Comparison of ENCODE assay signal across 11 cellular contexts in genomic region chr6:108684809-108685329, GRCh38.
DNase-seq lines count a peak whose midpoint lies in the region; ATAC-seq and TF ChIP-seq lines count a peak whose summit lies in the region.
"Had no signal": no experiment of that assay in that cellular context is flagged by ENCODE, and none has a peak within 500 bp of the region (broad histone marks: within the 10 kb centered on the region; RNA-seq: fewer than 3 reads in every experiment).

No MANE protein-coding gene starts in this region.

- no peaks in the 10 kb centered on the region for H3K9me3 Mint-ChIP-seq in activated naive CD8-positive, alpha-beta T cell (ENCODE audit: low read depth)
- H3K9me3 Mint-ChIP-seq in activated naive CD8-positive, alpha-beta T cell treated with anti-CD3 and anti-CD28 coated beads for 36 hours: no peaks in the 10 kb centered on the region
- no peaks in the 10 kb centered on the region for H3K9me3 Mint-ChIP-seq in immature natural killer cell
- H3K9me3 Mint-ChIP-seq in glutamatergic neuron (ENCODE audit: unreplicated experiment): no peaks in the 10 kb centered on the region

- H3K4me3 ChIP-seq in RWPE2 (ENCODE audit: severe bottlenecking) (no peak overlapping the region), upper lobe of left lung (no peak overlapping the region), SJCRH30 (no peak overlapping the region)

- peaks cover 10% of the 10 kb centered on the region for H3K4me1 Mint-ChIP-seq in activated naive CD8-positive, alpha-beta T cell (ENCODE audit: low read depth)
- peaks cover 9% of the 10 kb centered on the region for H3K4me1 Mint-ChIP-seq in activated naive CD8-positive, alpha-beta T cell treated with anti-CD3 and anti-CD28 coated beads for 36 hours
- H3K4me1 Mint-ChIP-seq in immature natural killer cell (peaks cover 29 to 41% of the 10 kb centered on the region in 2 donors), glutamatergic neuron (ENCODE audit: low read depth, unreplicated experiment) (no peaks in the 10 kb centered on the region)

- H3K4me1 ChIP-seq in RWPE2 (ENCODE audit: insufficient read depth, poor library complexity, severe bottlenecking): peaks cover 43% of the 10 kb centered on the region
- peaks cover 16 to 34% (median 27%) of the 10 kb centered on the region in 4 donors for H3K4me1 ChIP-seq in upper lobe of left lung
- no peaks in the 10 kb centered on the region for H3K4me1 ChIP-seq in SJCRH30

- H3K36me3 Mint-ChIP-seq in activated naive CD8-positive, alpha-beta T cell: peaks cover 13% of the 10 kb centered on the region
- H3K36me3 Mint-ChIP-seq in activated naive CD8-positive, alpha-beta T cell treated with anti-CD3 and anti-CD28 coated beads for 36 hours: peaks cover 10% of the 10 kb centered on the region
- peaks cover 10 to 32% (median 19%) of the 10 kb centered on the region in 3 donors for H3K36me3 Mint-ChIP-seq in immature natural killer cell
- no peaks in the 10 kb centered on the region for H3K36me3 Mint-ChIP-seq in glutamatergic neuron (ENCODE audit: unreplicated experiment)

- H3K27ac Mint-ChIP-seq in activated naive CD8-positive, alpha-beta T cell: peak overlapping the region; percentile 29
- no peak overlapping the region for H3K27ac Mint-ChIP-seq in activated naive CD8-positive, alpha-beta T cell treated with anti-CD3 and anti-CD28 coated beads for 36 hours
- H3K27ac Mint-ChIP-seq in immature natural killer cell (peak overlapping the region in 3 of 6 donors; percentile 5 to 56 (median 50)), glutamatergic neuron (ENCODE audit: unreplicated experiment) (no peak overlapping the region)

- WGBS in upper lobe of left lung, 2 donors: 47 to 50% methylated on average over 7 to 8 of the region's 8 CpGs

- H3K36me3 ChIP-seq in RWPE2 (ENCODE audit: low read depth) (peaks cover 21% of the 10 kb centered on the region), upper lobe of left lung (peaks cover 0 to 16% (median 5%) of the 10 kb centered on the region in 4 donors), SJCRH30 (0 out of 2 replicates have a peak, but pooled peaks cover 2% of the 10 kb centered on the region)

- H3K9me3 ChIP-seq in RWPE2 (ENCODE audit: severe bottlenecking): no peaks in the 10 kb centered on the region
- H3K9me3 ChIP-seq in upper lobe of left lung: no peaks in the 10 kb centered on the region
- no peaks in the 10 kb centered on the region for H3K9me3 ChIP-seq in SJCRH30 (replicated peaks)
- H3K9me3 ChIP-seq: heart left ventricle had no signal

- TF ChIP-seq CTCF in RWPE2 (IDR thresholded peaks at IDR 0.05; ENCODE audit: poor library complexity, severe bottlenecking) (no peak), upper lobe of left lung (IDR thresholded peaks at IDR 0.05) (no peak), glutamatergic neuron (IDR thresholded peaks at IDR 0.05; ENCODE audit: partially characterized antibody, unreplicated experiment) (no peak)

- no peak for DNase-seq in activated naive CD8-positive, alpha-beta T cell treated with anti-CD3 and anti-CD28 coated beads for 36 hours
- no peak for DNase-seq in RWPE2 (ENCODE audit: low spot score)
- peak; percentile 13 to 33 (median 18) for DNase-seq in immature natural killer cell
- peak in 1 of 2 donors; percentile 58 for DNase-seq in upper lobe of left lung
- DNase-seq in SJCRH30: no peak
- DNase-seq in glutamatergic neuron: no peak
- DNase-seq: central memory CD4-positive, alpha-beta T cell; heart left ventricle; NCI-H1694 had no signal

- no peak for TF ChIP-seq POLR2A in upper lobe of left lung (IDR thresholded peaks at IDR 0.05)

- ATAC-seq in RWPE2 (ENCODE audit: low read depth): no peak
- ATAC-seq in upper lobe of left lung (ENCODE audit: low FRiP score in 2 of 2): peak; percentile 2 to 16
- ATAC-seq in HG02973 (IDR thresholded peaks at IDR 0.05; ENCODE audit: unreplicated experiment): no peak
- ATAC-seq: heart left ventricle had no signal

- H3K27me3 Mint-ChIP-seq in activated naive CD8-positive, alpha-beta T cell: no peaks in the 10 kb centered on the region
- H3K27me3 Mint-ChIP-seq in activated naive CD8-positive, alpha-beta T cell treated with anti-CD3 and anti-CD28 coated beads for 36 hours: no peaks in the 10 kb centered on the region
- H3K27me3 Mint-ChIP-seq in immature natural killer cell (ENCODE audit: low read depth in 3 of 3): peaks cover 0 to 4% (median 0%) of the 10 kb centered on the region in 3 donors
- peaks cover 5% of the 10 kb centered on the region for H3K27me3 Mint-ChIP-seq in glutamatergic neuron (ENCODE audit: unreplicated experiment)

- no peak overlapping the region for H3K4me3 Mint-ChIP-seq in activated naive CD8-positive, alpha-beta T cell
- H3K4me3 Mint-ChIP-seq in activated naive CD8-positive, alpha-beta T cell treated with anti-CD3 and anti-CD28 coated beads for 36 hours: no peak overlapping the region
- H3K4me3 Mint-ChIP-seq in immature natural killer cell (no peak overlapping the region), glutamatergic neuron (ENCODE audit: unreplicated experiment) (no peak overlapping the region)

- H3K27ac ChIP-seq in RWPE2 (ENCODE audit: poor library complexity, severe bottlenecking) (peak overlapping the region; percentile 84), upper lobe of left lung (peak overlapping the region; percentile 21 to 66 (median 54)), SJCRH30 (no peak overlapping the region)

- H3K27me3 ChIP-seq in RWPE2 (ENCODE audit: insufficient read depth, poor library complexity, severe bottlenecking) (no peaks in the 10 kb centered on the region), upper lobe of left lung (no peaks in the 10 kb centered on the region), SJCRH30 (no peaks in the 10 kb centered on the region)
- H3K27me3 ChIP-seq: heart left ventricle had no signal

- no peak for TF ChIP-seq EP300 in upper lobe of left lung (IDR thresholded peaks at IDR 0.05)

Comparison
In these comparisons a context has a peak if more than half of its experiments do, and no peak if none do; other contexts are left out.
1. DNase-seq: peak in immature natural killer cell (3 of 3); none in activated naive CD8-positive, alpha-beta T cell treated with anti-CD3 and anti-CD28 coated beads for 36 hours (single experiment), RWPE2 (single experiment), SJCRH30 (0 of 2) and glutamatergic neuron (single experiment).
2. ATAC-seq: peak in upper lobe of left lung (2 of 2); none in RWPE2 (single experiment) and HG02973 (single experiment).